Comparison of ENCODE assay signal across 8 cellular contexts in genomic region chr4:4248036-4248884, GRCh38. TPM values are rescaled to one million over a fixed set of nuclear protein-coding genes. Genes with fewer than 3 reads are reported as not detected.
DNase-seq lines count a peak whose midpoint lies in the region; ATAC-seq and TF ChIP-seq lines count a peak whose summit lies in the region.

Gene TMEM128 (minus strand): TSS chr4:4248223. CDS start chr4:4248202, 21 bp downstream.

- peak within 1 kb of the TSS; percentile 95 for H3K4me3 ChIP-seq in CD4-positive, CD25-positive, alpha-beta regulatory T cell (ENCODE audit: low read depth, low read length)
- H3K4me3 ChIP-seq in duodenal mucosa (ENCODE audit: low read depth in 1 of 2, low read length in 2 of 2) (peak within 1 kb of the TSS; percentile 80 to 95), lower leg skin (ENCODE audit: low read depth, poor library complexity, severe bottlenecking) (peak within 1 kb of the TSS; percentile 79)

- H3K9me3 ChIP-seq in CD4-positive, CD25-positive, alpha-beta regulatory T cell (ENCODE audit: control insufficient read depth in 2 of 2, low read length in 2 of 2), result no peaks in the 10 kb centered on the region
- no peaks in the 10 kb centered on the region for H3K9me3 ChIP-seq in duodenal mucosa (ENCODE audit: control insufficient read depth in 1 of 2, low read length in 2 of 2)

- 1 to 2% methylated on average over 43 to 61 of the region's 62 CpGs for WGBS in lower leg skin, 2 donors

- TF ChIP-seq CTCF in lower leg skin (IDR thresholded peaks at IDR 0.05), result no peak

- peaks cover 23% of the 10 kb centered on the region for H3K4me1 ChIP-seq in CD4-positive, CD25-positive, alpha-beta regulatory T cell (ENCODE audit: control insufficient read depth, insufficient read depth, low read length, poor library complexity, severe bottlenecking)
- H3K4me1 ChIP-seq in duodenal mucosa (ENCODE audit: control insufficient read depth in 1 of 2, insufficient read depth in 2 of 2, low read length in 2 of 2), result peaks cover 14 to 16% of the 10 kb centered on the region in 2 donors

- peak within 1 kb of the TSS; percentile 87 for H3K27ac ChIP-seq in CD4-positive, CD25-positive, alpha-beta regulatory T cell (ENCODE audit: insufficient read depth, low read length, poor library complexity, severe bottlenecking)
- H3K27ac ChIP-seq in duodenal mucosa (ENCODE audit: low read depth, low read length), result peak within 1 kb of the TSS; percentile 92

- CTCF ChIA-PET in activated CD4-positive, alpha-beta memory T cell treated with anti-CD3 and anti-CD28 coated beads, Interleukin-2, amount 10 ng/mL, durations not matched to agents 7 days and 5 days (lab: Charles Lee), result interaction anchor here (0.9 to 1.5 kb wide), 6 partner anchors 11 to 292 kb away, joined by 3 to 10 read pairs (median 4); no protein-coding TSS in a partner anchor

- peak within 1 kb of the TSS; percentile 95 to 99 (median 96) for H3K4me3 Mint-ChIP-seq in CD4-positive, CD25-positive, alpha-beta regulatory T cell
- H3K4me3 Mint-ChIP-seq in activated CD4-positive, alpha-beta memory T cell treated with anti-CD3 and anti-CD28 coated beads, Interleukin-2, amount 10 ng/mL, durations not matched to agents 7 days and 5 days, result peak within 1 kb of the TSS; percentile 82

- H3K9me3 Mint-ChIP-seq in CD4-positive, CD25-positive, alpha-beta regulatory T cell, result peaks cover 0 to 1% (median 0%) of the 10 kb centered on the region in 7 donors
- H3K9me3 Mint-ChIP-seq in activated CD4-positive, alpha-beta memory T cell treated with anti-CD3 and anti-CD28 coated beads, Interleukin-2, amount 10 ng/mL, durations not matched to agents 7 days and 5 days, result no peaks in the 10 kb centered on the region

- intact Hi-C loops in lower leg skin (cut with DNase I; ENCODE audit: low total_unique reads), result no loop called here

- peaks cover 20 to 51% (median 31%) of the 10 kb centered on the region in 4 donors for H3K4me1 Mint-ChIP-seq in CD4-positive, CD25-positive, alpha-beta regulatory T cell
- peaks cover 42% of the 10 kb centered on the region for H3K4me1 Mint-ChIP-seq in activated CD4-positive, alpha-beta memory T cell treated with anti-CD3 and anti-CD28 coated beads, Interleukin-2, amount 10 ng/mL, durations not matched to agents 7 days and 5 days

- peak; percentile 96 to 98 for ATAC-seq in CD4-positive, CD25-positive, alpha-beta regulatory T cell (ENCODE audit: low read depth in 2 of 2)
- peak; percentile 96 for ATAC-seq in GM19395 (IDR thresholded peaks at IDR 0.05; ENCODE audit: unreplicated experiment)
- peak; percentile 95 for ATAC-seq in HG03565 (IDR thresholded peaks at IDR 0.05; ENCODE audit: unreplicated experiment)

- H3K27me3 ChIP-seq in CD4-positive, CD25-positive, alpha-beta regulatory T cell (ENCODE audit: control insufficient read depth, insufficient read depth, low read length), result no peaks in the 10 kb centered on the region
- H3K27me3 ChIP-seq in duodenal mucosa (ENCODE audit: control insufficient read depth in 1 of 2, insufficient read depth in 2 of 2, low read length in 2 of 2), result no peaks in the 10 kb centered on the region

- H3K27ac Mint-ChIP-seq in CD4-positive, CD25-positive, alpha-beta regulatory T cell, result peak within 1 kb of the TSS; percentile 98 to 99 (median 99)
- H3K27ac Mint-ChIP-seq in activated CD4-positive, alpha-beta memory T cell treated with anti-CD3 and anti-CD28 coated beads, Interleukin-2, amount 10 ng/mL, durations not matched to agents 7 days and 5 days, result peak within 1 kb of the TSS; percentile 97

- peaks cover 22% of the 10 kb centered on the region for H3K36me3 ChIP-seq in CD4-positive, CD25-positive, alpha-beta regulatory T cell (ENCODE audit: control insufficient read depth, insufficient read depth, low read length)
- peaks cover 16 to 26% of the 10 kb centered on the region in 2 donors for H3K36me3 ChIP-seq in duodenal mucosa (ENCODE audit: control insufficient read depth in 1 of 2, insufficient read depth in 2 of 2, low read length in 2 of 2)

- H3K27me3 Mint-ChIP-seq in CD4-positive, CD25-positive, alpha-beta regulatory T cell, result peaks cover 13% of the 10 kb centered on the region
- H3K27me3 Mint-ChIP-seq in activated CD4-positive, alpha-beta memory T cell treated with anti-CD3 and anti-CD28 coated beads, Interleukin-2, amount 10 ng/mL, durations not matched to agents 7 days and 5 days, result no peaks in the 10 kb centered on the region

- peak in 1 of 2 donors; percentile 43 for TF ChIP-seq POLR2A in lower leg skin (IDR thresholded peaks at IDR 0.05)

- peaks cover 18% of the 10 kb centered on the region for H3K36me3 Mint-ChIP-seq in CD4-positive, CD25-positive, alpha-beta regulatory T cell
- peaks cover 21% of the 10 kb centered on the region for H3K36me3 Mint-ChIP-seq in activated CD4-positive, alpha-beta memory T cell treated with anti-CD3 and anti-CD28 coated beads, Interleukin-2, amount 10 ng/mL, durations not matched to agents 7 days and 5 days (ENCODE audit: low read depth)

- POLR2A ChIA-PET in activated CD4-positive, alpha-beta memory T cell treated with anti-CD3 and anti-CD28 coated beads, Interleukin-2, amount 10 ng/mL, durations not matched to agents 7 days and 5 days (lab: Charles Lee), result interaction anchor here (0.7 to 3.5 kb wide), 22 partner anchors 8 to 293 kb away, joined by 3 to 57 read pairs (median 4); partner anchors contain the start of genes LYAR, STX18 and ZBTB49

- H3K9ac ChIP-seq in duodenal mucosa (ENCODE audit: low read depth in 1 of 2, low read length in 2 of 2), result peak within 1 kb of the TSS; percentile 89 to 90

- DNase-seq in CD4-positive, CD25-positive, alpha-beta regulatory T cell, result peak; percentile 88 to 95 (median 92)
- DNase-seq in NCI-H82 treated with DMSO at 0.1 percent for 48 hours (lab: John Stamatoyannopoulos, UW; ENCODE audit: unreplicated experiment), result peak; percentile 76
- peak; percentile 93 for DNase-seq in activated CD4-positive, alpha-beta memory T cell treated with anti-CD3 and anti-CD28 coated beads, Interleukin-2, amount 10 ng/mL, durations not matched to agents 7 days and 5 days
- peak; percentile 92 to 98 for DNase-seq in lower leg skin (ENCODE audit: low spot score in 2 of 2)
- peak; percentile 86 to 88 for DNase-seq in stimulated activated CD4-positive, alpha-beta T cell treated with anti-CD3 and anti-CD28 coated beads, Interleukin-4, amount 100 ng/mL, for 48 hours (ENCODE audit: low read depth in 2 of 2)

RNA-seq across cellular contexts. Expression of gene TMEM128, which starts in this region (rescaled TPM):
- total RNA-seq in CD4-positive, CD25-positive, alpha-beta regulatory T cell, result 7.4 TPM
- 10 to 100 TPM; 31.1 to 43.8 (median 34.5) TPM for polyA plus RNA-seq in CD4-positive, CD25-positive, alpha-beta regulatory T cell
- total RNA-seq in activated CD4-positive, alpha-beta memory T cell treated with anti-CD3 and anti-CD28 coated beads, Interleukin-2, amount 10 ng/mL, durations not matched to agents 7 days and 5 days, result 10 to 100 TPM; 15.2 to 16.0 TPM
- 10 to 100 TPM; 19.5 to 24.5 (median 20.6) TPM for total RNA-seq in lower leg skin

Comparison
In these comparisons a context has a peak if more than half of its experiments do, and no peak if none do; other contexts are left out.
1. Peak in every context shown above with its lines: DNase-seq, ATAC-seq, H3K4me3 ChIP-seq and H3K27ac ChIP-seq.